In genomic region chr11:45848654-45849081, GRCh38 we compare ENCODE assay signal across 8 cellular contexts. TPM values are rescaled to one million over a fixed set of nuclear protein-coding genes. Genes with fewer than 3 reads are reported as not detected.
DNase-seq lines count a peak whose midpoint lies in the region; ATAC-seq and TF ChIP-seq lines count a peak whose summit lies in the region.

No MANE protein-coding gene starts in this region.

- H3K9me3 ChIP-seq in CD4-positive, CD25-positive, alpha-beta regulatory T cell (ENCODE audit: control insufficient read depth in 2 of 2, low read length in 2 of 2): no peaks in the 10 kb centered on the region
- H3K9me3 ChIP-seq in endodermal cell (ENCODE audit: control insufficient read depth, low read length) (no peaks in the 10 kb centered on the region), osteoblast (ENCODE audit: low read depth, low read length) (no peaks in the 10 kb centered on the region)

- H3K4me2 ChIP-seq in osteoblast (ENCODE audit: insufficient read depth, low read length): peak overlapping the region; percentile 92

- peaks cover 5% of the 10 kb centered on the region for H3K36me3 ChIP-seq in CD4-positive, CD25-positive, alpha-beta regulatory T cell (ENCODE audit: control insufficient read depth, insufficient read depth, low read length)
- H3K36me3 ChIP-seq in endodermal cell (ENCODE audit: control insufficient read depth, insufficient read depth, low read length) (no peaks in the 10 kb centered on the region), osteoblast (ENCODE audit: insufficient read depth, low read length) (no peaks in the 10 kb centered on the region)

- H3K27me3 ChIP-seq in CD4-positive, CD25-positive, alpha-beta regulatory T cell (ENCODE audit: control insufficient read depth, insufficient read depth, low read length): peaks cover 2% of the 10 kb centered on the region
- H3K27me3 ChIP-seq in endodermal cell (ENCODE audit: control insufficient read depth, insufficient read depth, low read length, poor library complexity, severe bottlenecking): peaks cover 33% of the 10 kb centered on the region
- no peaks in the 10 kb centered on the region for H3K27me3 ChIP-seq in osteoblast (ENCODE audit: insufficient read depth, low read length)

- peak overlapping the region in 2 of 3 donors; percentile 17 to 34 for H3K27ac Mint-ChIP-seq in CD4-positive, CD25-positive, alpha-beta regulatory T cell
- H3K27ac Mint-ChIP-seq in endodermal cell: no peak overlapping the region

- peaks cover 7% of the 10 kb centered on the region for H3K36me3 Mint-ChIP-seq in CD4-positive, CD25-positive, alpha-beta regulatory T cell
- no peaks in the 10 kb centered on the region for H3K36me3 Mint-ChIP-seq in endodermal cell (ENCODE audit: low read depth)

- no peak for ATAC-seq in CD4-positive, CD25-positive, alpha-beta regulatory T cell (ENCODE audit: low read depth in 2 of 2)
- ATAC-seq in HG03457 (IDR thresholded peaks at IDR 0.05; ENCODE audit: unreplicated experiment): no peak

- peaks cover 39% of the 10 kb centered on the region for H3K4me1 ChIP-seq in CD4-positive, CD25-positive, alpha-beta regulatory T cell (ENCODE audit: control insufficient read depth, insufficient read depth, low read length, poor library complexity, severe bottlenecking)
- H3K4me1 ChIP-seq in endodermal cell (ENCODE audit: control insufficient read depth, insufficient read depth, low read length) (peaks cover 9% of the 10 kb centered on the region), osteoblast (ENCODE audit: insufficient read depth, low read length) (peaks cover 24% of the 10 kb centered on the region)

- TF ChIP-seq CTCF in NB4 (IDR thresholded peaks at IDR 0.05; ENCODE audit: low read depth, low read length) (no peak), endodermal cell (conservative IDR thresholded peaks at IDR 0.05) (no peak), osteoblast (IDR thresholded peaks at IDR 0.05; ENCODE audit: extremely low read depth, low read depth, low read length) (no peak)

- no peak for DNase-seq in CD4-positive, CD25-positive, alpha-beta regulatory T cell
- DNase-seq in NB4 (ENCODE audit: low read depth) (no peak), endodermal cell (no peak), osteoblast (ENCODE audit: insufficient read length, low spot score, missing footprints) (no peak), SHP77 treated with DMSO at 0.1 percent for 48 hours (lab: John Stamatoyannopoulos, UW) (no peak), LoVo (ENCODE audit: low spot score) (no peak), G401 (ENCODE audit: low spot score) (no peak)

- in situ Hi-C loops in G401 (cut with HindIII; ENCODE audit: low sequenced_read_pairs): no loop called here

- no peak overlapping the region for H3K27ac ChIP-seq in CD4-positive, CD25-positive, alpha-beta regulatory T cell (ENCODE audit: insufficient read depth, low read length, poor library complexity, severe bottlenecking)
- H3K27ac ChIP-seq in endodermal cell (ENCODE audit: low read depth, low read length) (no peak overlapping the region), osteoblast (ENCODE audit: low read depth, low read length) (peak overlapping the region; percentile 98)

- peak overlapping the region; percentile 79 for H3K4me3 ChIP-seq in CD4-positive, CD25-positive, alpha-beta regulatory T cell (ENCODE audit: low read depth, low read length)
- H3K4me3 ChIP-seq in NB4 (ENCODE audit: low read depth, low read length) (peak overlapping the region; percentile 79), endodermal cell (ENCODE audit: low read length) (peak overlapping the region; percentile 97), osteoblast (ENCODE audit: insufficient read depth, low read length) (peak overlapping the region; percentile 96)

- H3K4me1 Mint-ChIP-seq in CD4-positive, CD25-positive, alpha-beta regulatory T cell: peaks cover 13 to 63% (median 43%) of the 10 kb centered on the region in 4 donors
- peaks cover 14% of the 10 kb centered on the region for H3K4me1 Mint-ChIP-seq in endodermal cell

- H3K9ac ChIP-seq in endodermal cell (ENCODE audit: extremely low read depth, low read length, poor library complexity, severe bottlenecking): no peak overlapping the region

- no peaks in the 10 kb centered on the region for H3K9me3 Mint-ChIP-seq in CD4-positive, CD25-positive, alpha-beta regulatory T cell
- no peaks in the 10 kb centered on the region for H3K9me3 Mint-ChIP-seq in endodermal cell

- TF ChIP-seq POLR2A in NB4 (IDR thresholded peaks at IDR 0.05; ENCODE audit: extremely low read depth, insufficient read length): no peak

- 63 to 73% methylated on average over 3 to 8 of the region's 8 CpGs for WGBS in endodermal cell (ENCODE audit: insufficient coverage in 1 of 2, insufficient read length in 1 of 2), 2 experiments

- H4K20me1 ChIP-seq in osteoblast (ENCODE audit: insufficient read depth, low read length): peaks cover 42% of the 10 kb centered on the region

- peak overlapping the region; percentile 73 to 92 (median 88) for H3K4me3 Mint-ChIP-seq in CD4-positive, CD25-positive, alpha-beta regulatory T cell
- peak overlapping the region; percentile 71 for H3K4me3 Mint-ChIP-seq in endodermal cell

- peaks cover 60% of the 10 kb centered on the region for H3K79me2 ChIP-seq in osteoblast (ENCODE audit: insufficient read depth, low read length)

- H3K27me3 Mint-ChIP-seq in CD4-positive, CD25-positive, alpha-beta regulatory T cell: peaks cover 19% of the 10 kb centered on the region
- peaks cover 36% of the 10 kb centered on the region for H3K27me3 Mint-ChIP-seq in endodermal cell (ENCODE audit: insufficient read depth)

- H2AFZ ChIP-seq in osteoblast (ENCODE audit: low read length): no peak overlapping the region

RNA-seq across cellular contexts. Expression of gene CRY2, which starts 1.4 kb away (rescaled TPM):
- total RNA-seq in CD4-positive, CD25-positive, alpha-beta regulatory T cell: 183 TPM
- 10 to 100 TPM; 23.4 to 34.1 (median 27.0) TPM for polyA plus RNA-seq in CD4-positive, CD25-positive, alpha-beta regulatory T cell
- total RNA-seq in endodermal cell: 10 to 100 TPM; 19.8 to 20.1 TPM
- polyA plus RNA-seq in endodermal cell (2013, experiment 1 of 2): 14.0 TPM
- 10.8 TPM for polyA plus RNA-seq in endodermal cell (2013, experiment 2 of 2)
- 21.0 and 21.8 TPM in 2 replicates for total RNA-seq in osteoblast
- 12.6 and 13.1 TPM in 2 replicates for total RNA-seq in G401 (2014; rRNA removed; shearing (Covaris generic))

RNA-seq across cellular contexts. Expression of gene MAPK8IP1, which starts 36.8 kb away (rescaled TPM):
- 4.1 TPM for total RNA-seq in CD4-positive, CD25-positive, alpha-beta regulatory T cell
- polyA plus RNA-seq in CD4-positive, CD25-positive, alpha-beta regulatory T cell: under 1 TPM in 1 of 4 donors, not detected in 3; 0.18 TPM
- total RNA-seq in endodermal cell (10 to 100 TPM; 11.2 to 12.8 TPM), osteoblast (8.0 and 9.7 TPM in 2 replicates)
- 23.9 TPM for polyA plus RNA-seq in endodermal cell (2013, experiment 1 of 2)
- 18.4 TPM for polyA plus RNA-seq in endodermal cell (2013, experiment 2 of 2)
- total RNA-seq in G401 (2014; rRNA removed; shearing (Covaris generic)): 32.5 and 38.5 TPM in 2 replicates

RNA-seq across cellular contexts. Expression of gene SLC35C1, which starts 43.7 kb away (rescaled TPM):
- 8.1 TPM for total RNA-seq in CD4-positive, CD25-positive, alpha-beta regulatory T cell
- polyA plus RNA-seq in CD4-positive, CD25-positive, alpha-beta regulatory T cell: 10 to 100 TPM in 3 of 4 donors, 1 to 10 TPM in 1; 9.2 to 18.4 (median 13.6) TPM
- total RNA-seq in endodermal cell (10 to 100 TPM; 11.4 to 16.0 TPM), osteoblast (10.6 and 12.3 TPM in 2 replicates)
- 11.5 TPM for polyA plus RNA-seq in endodermal cell (2013, experiment 1 of 2)
- polyA plus RNA-seq in endodermal cell (2013, experiment 2 of 2): 10.1 TPM
- 2.3 and 3.3 TPM in 2 replicates for total RNA-seq in G401 (2014; rRNA removed; shearing (Covaris generic))

RNA-seq across cellular contexts. Expression of gene FREY1, which starts 58.4 kb away (rescaled TPM):
- total RNA-seq in CD4-positive, CD25-positive, alpha-beta regulatory T cell: 1.8 TPM
- not detected for polyA plus RNA-seq in CD4-positive, CD25-positive, alpha-beta regulatory T cell
- 1 to 10 TPM; 1.1 to 1.5 TPM for total RNA-seq in endodermal cell
- polyA plus RNA-seq in endodermal cell (2013, experiment 1 of 2): 1.2 TPM
- not detected for polyA plus RNA-seq in endodermal cell (2013, experiment 2 of 2)
- total RNA-seq in osteoblast: 0.88 and 1.8 TPM in 2 replicates
- total RNA-seq in G401 (2014; rRNA removed; shearing (Covaris generic)): 0.24 TPM in 1 of 2 replicates, not detected in the other
